ENCODE assay signal across 18 cellular contexts in the genomic region with DNA sequence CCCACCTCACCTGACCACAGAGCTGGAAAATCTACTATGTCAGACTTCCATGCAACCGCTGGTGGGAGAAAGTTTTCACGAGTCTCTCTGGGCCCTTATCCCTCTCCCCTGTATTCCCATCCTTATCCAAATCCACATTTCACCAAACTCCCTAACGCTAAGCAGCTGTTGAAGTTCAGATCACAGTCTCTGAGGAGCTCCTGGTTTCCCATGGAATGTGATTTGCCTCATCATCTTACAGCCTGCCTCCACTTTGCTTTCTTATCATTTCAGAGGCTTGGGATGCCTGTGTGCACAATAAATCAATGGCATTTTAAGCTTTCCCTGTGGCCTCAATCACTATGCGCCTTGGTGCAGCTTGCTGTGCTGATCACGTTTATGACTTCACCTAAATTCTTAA.
A peak's percentile ranks its signal among the peaks of the same experiment; 100 is the strongest.
DNase-seq lines count a peak whose midpoint lies in the region; ATAC-seq and TF ChIP-seq lines count a peak whose summit lies in the region.
"Had no signal": no experiment of that assay in that cellular context is flagged by ENCODE, and none has a peak within 500 bp of the region (broad histone marks: within the 10 kb centered on the region; RNA-seq: fewer than 3 reads in every experiment).

No MANE protein-coding gene starts in this region.

- no peaks in the 10 kb centered on the region for H3K79me1 ChIP-seq in mesenchymal stem cell (replicated peaks; ENCODE audit: low read length, poor library complexity, severe bottlenecking)

- TF ChIP-seq CTCF in osteoblast (IDR thresholded peaks at IDR 0.05; ENCODE audit: extremely low read depth, low read depth, low read length) (no peak), brain microvascular endothelial cell (IDR thresholded peaks at IDR 0.05; ENCODE audit: low read depth, low read length, missing control alignments) (no peak)

- H3K27ac ChIP-seq in SK-N-MC (peak overlapping the region; percentile 33; the same call in 1 of the 2 replicates), mesenchymal stem cell (ENCODE audit: low read length, poor library complexity, severe bottlenecking) (no peak overlapping the region), osteoblast (ENCODE audit: low read depth, low read length) (no peak overlapping the region), brain microvascular endothelial cell (no peak overlapping the region)
- H3K27ac ChIP-seq: BLaER1 treated with 17β-estradiol and CSF1 and Interleukin-3, amounts not matched to agents 10 nM and 100 nM; RWPE1; SJCRH30 had no signal

- H3K4me1 ChIP-seq in mesenchymal stem cell (ENCODE audit: control insufficient read depth, insufficient read depth, low read depth, low read length), result no peaks in the 10 kb centered on the region
- no peaks in the 10 kb centered on the region for H3K4me1 ChIP-seq in osteoblast (ENCODE audit: insufficient read depth, low read length)

- no peaks in the 10 kb centered on the region for H3K36me3 Mint-ChIP-seq in activated naive CD8-positive, alpha-beta T cell treated with anti-CD3 and anti-CD28 coated beads, Interleukin-2, amount 50 U/mL, for 24 hours (ENCODE audit: low read depth)
- no peaks in the 10 kb centered on the region for H3K36me3 Mint-ChIP-seq in activated naive CD8-positive, alpha-beta T cell treated with anti-CD3 and anti-CD28 coated beads for 36 hours
- H3K36me3 Mint-ChIP-seq: CD8-positive, alpha-beta memory T cell had no signal

- H3K23ac ChIP-seq in mesenchymal stem cell (ENCODE audit: low read length in 2 of 2), result no peak overlapping the region

- no peak overlapping the region for H4K8ac ChIP-seq in mesenchymal stem cell (ENCODE audit: low read length)

- H3K4me2 ChIP-seq in mesenchymal stem cell (ENCODE audit: low read length, poor library complexity, severe bottlenecking), result no peak overlapping the region
- H3K4me2 ChIP-seq in osteoblast (ENCODE audit: insufficient read depth, low read length), result no peak overlapping the region

- H3K14ac ChIP-seq in mesenchymal stem cell (ENCODE audit: low read length in 2 of 2), result no peak overlapping the region

- H3K36me3 ChIP-seq in SK-N-MC (ENCODE audit: insufficient read depth, low read length) (no peaks in the 10 kb centered on the region), mesenchymal stem cell (ENCODE audit: control insufficient read depth in 1 of 2, insufficient read depth in 2 of 2, low read depth in 1 of 2, low read length in 2 of 2) (no peaks in the 10 kb centered on the region), osteoblast (ENCODE audit: insufficient read depth, low read length) (no peaks in the 10 kb centered on the region), brain microvascular endothelial cell (replicated peaks) (no peaks in the 10 kb centered on the region)
- H3K36me3 ChIP-seq: BLaER1 treated with 17β-estradiol and CSF1 and Interleukin-3, amounts not matched to agents 10 nM and 100 nM; SJCRH30 had no signal

- no peak overlapping the region for H2BK15ac ChIP-seq in mesenchymal stem cell (ENCODE audit: low read depth, poor library complexity, severe bottlenecking)

- H2BK120ac ChIP-seq in mesenchymal stem cell (ENCODE audit: low read depth, low read length), result no peak overlapping the region

- no peak overlapping the region for H2AFZ ChIP-seq in mesenchymal stem cell (ENCODE audit: low read depth, low read length)
- no peak overlapping the region for H2AFZ ChIP-seq in osteoblast (ENCODE audit: low read length)

- no peak overlapping the region for H3K4me3 Mint-ChIP-seq in activated naive CD8-positive, alpha-beta T cell treated with anti-CD3 and anti-CD28 coated beads, Interleukin-2, amount 50 U/mL, for 24 hours
- no peak overlapping the region for H3K4me3 Mint-ChIP-seq in activated naive CD8-positive, alpha-beta T cell treated with anti-CD3 and anti-CD28 coated beads for 36 hours

- in situ Hi-C loops in brain microvascular endothelial cell (cut with HindIII; ENCODE audit: low pct_ligation_motif_present, low sequenced_read_pairs), result no loop called here

- no peaks in the 10 kb centered on the region for H4K20me1 ChIP-seq in osteoblast (ENCODE audit: insufficient read depth, low read length)
- H4K20me1 ChIP-seq: BLaER1 treated with 17β-estradiol and CSF1 and Interleukin-3, amounts not matched to agents 10 nM and 100 nM had no signal

- no peaks in the 10 kb centered on the region for H3K4me1 Mint-ChIP-seq in activated naive CD8-positive, alpha-beta T cell treated with anti-CD3 and anti-CD28 coated beads, Interleukin-2, amount 50 U/mL, for 24 hours
- no peaks in the 10 kb centered on the region for H3K4me1 Mint-ChIP-seq in activated naive CD8-positive, alpha-beta T cell treated with anti-CD3 and anti-CD28 coated beads for 36 hours
- H3K4me1 Mint-ChIP-seq: CD8-positive, alpha-beta memory T cell had no signal

- no peak overlapping the region for H2BK12ac ChIP-seq in mesenchymal stem cell (ENCODE audit: low read length in 2 of 2)

- H3K9me3 Mint-ChIP-seq in activated naive CD8-positive, alpha-beta T cell treated with anti-CD3 and anti-CD28 coated beads, Interleukin-2, amount 50 U/mL, for 24 hours, result no peaks in the 10 kb centered on the region
- peaks cover 2% of the 10 kb centered on the region for H3K9me3 Mint-ChIP-seq in activated naive CD8-positive, alpha-beta T cell treated with anti-CD3 and anti-CD28 coated beads for 36 hours

- ATAC-seq in activated naive CD8-positive, alpha-beta T cell treated with anti-CD3 and anti-CD28 coated beads, Interleukin-2, amount 50 U/mL, for 24 hours, result no peak

- H2BK5ac ChIP-seq in mesenchymal stem cell (ENCODE audit: low read depth, low read length, poor library complexity, severe bottlenecking), result no peak overlapping the region

- H3K4me3 ChIP-seq in SK-N-MC, result peak overlapping the region; percentile 36; the same call in 1 of the 2 replicates
- H3K4me3 ChIP-seq in mesenchymal stem cell (ENCODE audit: insufficient read depth in 1 of 2, low read depth in 1 of 2, low read length in 2 of 2), result no peak overlapping the region
- no peak overlapping the region for H3K4me3 ChIP-seq in osteoblast (ENCODE audit: insufficient read depth, low read length)
- H3K4me3 ChIP-seq in brain microvascular endothelial cell (ENCODE audit: low read depth, low read length), result no peak overlapping the region
- H3K4me3 ChIP-seq: BLaER1 treated with 17β-estradiol and CSF1 and Interleukin-3, amounts not matched to agents 10 nM and 100 nM; SJCRH30 had no signal

- H3K27me3 Mint-ChIP-seq in activated naive CD8-positive, alpha-beta T cell treated with anti-CD3 and anti-CD28 coated beads, Interleukin-2, amount 50 U/mL, for 24 hours, result no peaks in the 10 kb centered on the region
- H3K27me3 Mint-ChIP-seq in activated naive CD8-positive, alpha-beta T cell treated with anti-CD3 and anti-CD28 coated beads for 36 hours, result no peaks in the 10 kb centered on the region
- H3K27me3 Mint-ChIP-seq: CD8-positive, alpha-beta memory T cell had no signal

- no peaks in the 10 kb centered on the region for H3K79me2 ChIP-seq in osteoblast (ENCODE audit: insufficient read depth, low read length)

- peaks cover 0 to 27% of the 10 kb centered on the region in 2 experiments for H3K27me3 ChIP-seq in mesenchymal stem cell (ENCODE audit: control insufficient read depth in 1 of 2, insufficient read depth in 1 of 2, low read length in 2 of 2)
- no peaks in the 10 kb centered on the region for H3K27me3 ChIP-seq in osteoblast (ENCODE audit: insufficient read depth, low read length)
- no peaks in the 10 kb centered on the region for H3K27me3 ChIP-seq in brain microvascular endothelial cell (replicated peaks)
- H3K27me3 ChIP-seq: BLaER1 treated with 17β-estradiol and CSF1 and Interleukin-3, amounts not matched to agents 10 nM and 100 nM; SJCRH30 had no signal

- no peak overlapping the region for H4K91ac ChIP-seq in mesenchymal stem cell (ENCODE audit: low read length)

- peak overlapping the region in 1 of 2 experiments; percentile 21 for H3K18ac ChIP-seq in mesenchymal stem cell (ENCODE audit: low read depth in 1 of 2, low read length in 2 of 2)

- H3K9me3 ChIP-seq in SK-N-MC (ENCODE audit: low read depth, low read length), result no peaks in the 10 kb centered on the region
- H3K9me3 ChIP-seq in mesenchymal stem cell (ENCODE audit: control insufficient read depth, low read length), result no peaks in the 10 kb centered on the region
- H3K9me3 ChIP-seq in osteoblast (ENCODE audit: low read depth, low read length), result no peaks in the 10 kb centered on the region
- H3K9me3 ChIP-seq: BLaER1 treated with 17β-estradiol and CSF1 and Interleukin-3, amounts not matched to agents 10 nM and 100 nM; SJCRH30 had no signal

- H3K9ac ChIP-seq in SK-N-MC (ENCODE audit: insufficient read length), result no peak overlapping the region
- no peak overlapping the region for H3K9ac ChIP-seq in mesenchymal stem cell (ENCODE audit: low read length)
- H3K9ac ChIP-seq: BLaER1 treated with 17β-estradiol and CSF1 and Interleukin-3, amounts not matched to agents 10 nM and 100 nM had no signal

- peak overlapping the region; percentile 16 for H3K27ac Mint-ChIP-seq in activated naive CD8-positive, alpha-beta T cell treated with anti-CD3 and anti-CD28 coated beads, Interleukin-2, amount 50 U/mL, for 24 hours
- no peak overlapping the region for H3K27ac Mint-ChIP-seq in activated naive CD8-positive, alpha-beta T cell treated with anti-CD3 and anti-CD28 coated beads for 36 hours
- H3K27ac Mint-ChIP-seq: CD8-positive, alpha-beta memory T cell had no signal

- DNase-seq in activated naive CD8-positive, alpha-beta T cell treated with anti-CD3 and anti-CD28 coated beads, Interleukin-2, amount 50 U/mL, for 24 hours, result no peak
- DNase-seq in activated naive CD8-positive, alpha-beta T cell treated with anti-CD3 and anti-CD28 coated beads for 36 hours, result no peak
- DNase-seq in SK-N-MC (ENCODE audit: low read depth, low spot score), result peak; percentile 26
- peak; percentile 9 for DNase-seq in mesenchymal stem cell
- DNase-seq in hypothalamus (lab: John Stamatoyannopoulos, UW), result no peak
- DNase-seq in osteoblast (ENCODE audit: insufficient read length, low spot score, missing footprints), result no peak
- no peak for DNase-seq in NCI-H82 (lab: John Stamatoyannopoulos, UW)
- no peak for DNase-seq in brain microvascular endothelial cell
- DNase-seq: 8988T; CD8-positive, alpha-beta memory T cell; MM.1S; NCI-H1092 treated with DMSO at 0.1 percent for 48 hours; NCI-H1694 treated with DMSO at 0.1 percent for 48 hours; NK-92 treated with Interleukin-12 subunit alpha and Interleukin-12 subunit beta, amount 100 ng/mL, for 24 hours; OCI-M1 had no signal

- no peak overlapping the region for H3K4ac ChIP-seq in mesenchymal stem cell (ENCODE audit: low read depth in 1 of 2, low read length in 2 of 2)

- H2AK5ac ChIP-seq in mesenchymal stem cell (ENCODE audit: low read length, severe bottlenecking), result peak overlapping the region; percentile 8

- 55% methylated on average over 4 of the region's 5 CpGs for WGBS in mesenchymal stem cell

Comparison
In these comparisons a context has a peak if more than half of its experiments do, and no peak if none do; other contexts are left out.
1. DNase-seq: peak in SK-N-MC (single experiment) and mesenchymal stem cell (single experiment); none in activated naive CD8-positive, alpha-beta T cell treated with anti-CD3 and anti-CD28 coated beads, Interleukin-2, amount 50 U/mL, for 24 hours (single experiment), activated naive CD8-positive, alpha-beta T cell treated with anti-CD3 and anti-CD28 coated beads for 36 hours (single experiment), hypothalamus (0 of 51), osteoblast (single experiment), NCI-H82 (single experiment) and brain microvascular endothelial cell (single experiment).